In genomic region chr14:77026930-77027537, GRCh38 we compare ENCODE assay signal across 8 cellular contexts. TPM values are rescaled to one million over a fixed set of nuclear protein-coding genes. Genes with fewer than 3 reads are reported as not detected.
A peak's percentile ranks its signal among the peaks of the same experiment; 100 is the strongest.
DNase-seq lines count a peak whose midpoint lies in the region; ATAC-seq and TF ChIP-seq lines count a peak whose summit lies in the region.

No MANE protein-coding gene starts in this region.

- no peaks in the 10 kb centered on the region for H3K9me3 Mint-ChIP-seq in activated naive CD4-positive, alpha-beta T cell treated with anti-CD3 and anti-CD28 coated beads for 36 hours
- H3K9me3 Mint-ChIP-seq in glutamatergic neuron (ENCODE audit: unreplicated experiment) (peaks cover 21% of the 10 kb centered on the region), progenitor cell of endocrine pancreas (ENCODE audit: low read depth) (no peaks in the 10 kb centered on the region)

- no peak for TF ChIP-seq CTCF in glutamatergic neuron (IDR thresholded peaks at IDR 0.05; ENCODE audit: partially characterized antibody, unreplicated experiment)
- no peak for TF ChIP-seq CTCF in progenitor cell of endocrine pancreas (IDR thresholded peaks at IDR 0.05; ENCODE audit: unreplicated experiment)

- no peak for ATAC-seq in HG03095 (IDR thresholded peaks at IDR 0.05; ENCODE audit: unreplicated experiment)

- peaks cover 65% of the 10 kb centered on the region for H3K4me1 Mint-ChIP-seq in activated naive CD4-positive, alpha-beta T cell treated with anti-CD3 and anti-CD28 coated beads for 36 hours (ENCODE audit: low read depth)
- H3K4me1 Mint-ChIP-seq in glutamatergic neuron (ENCODE audit: low read depth, unreplicated experiment) (peaks cover 44% of the 10 kb centered on the region), progenitor cell of endocrine pancreas (ENCODE audit: low read depth) (peaks cover 45% of the 10 kb centered on the region)

- peak; percentile 75 for DNase-seq in ELR (ENCODE audit: low read depth)
- DNase-seq in HCEC 1CT, result peak; percentile 62
- peak; percentile 61 for DNase-seq in OCI-M1 (lab: John Stamatoyannopoulos, UW)
- DNase-seq in activated naive CD4-positive, alpha-beta T cell treated with anti-CD3 and anti-CD28 coated beads for 36 hours, result peak; percentile 54
- DNase-seq in glutamatergic neuron, result peak; percentile 69
- DNase-seq in progenitor cell of endocrine pancreas (ENCODE audit: low spot score, unreplicated experiment), result peak; percentile 32
- DNase-seq in NCI-H1436 treated with DMSO at 0.1 percent for 48 hours (lab: John Stamatoyannopoulos, UW), result no peak

- CTCF ChIA-PET in activated naive CD4-positive, alpha-beta T cell treated with anti-CD3 and anti-CD28 coated beads for 36 hours (lab: Charles Lee), result interaction anchor here (1.1 to 7.5 kb wide), 6 partner anchors 24 to 151 kb away, joined by 3 to 60 read pairs (median 7); no protein-coding TSS in a partner anchor

- no peak overlapping the region for H3K27ac Mint-ChIP-seq in activated naive CD4-positive, alpha-beta T cell treated with anti-CD3 and anti-CD28 coated beads for 36 hours
- H3K27ac Mint-ChIP-seq in glutamatergic neuron (ENCODE audit: unreplicated experiment) (no peak overlapping the region), progenitor cell of endocrine pancreas (no peak overlapping the region)

- H3K4me3 Mint-ChIP-seq in activated naive CD4-positive, alpha-beta T cell treated with anti-CD3 and anti-CD28 coated beads for 36 hours, result peak overlapping the region; percentile 82
- no peak overlapping the region for H3K4me3 Mint-ChIP-seq in glutamatergic neuron (ENCODE audit: unreplicated experiment)
- peak overlapping the region; percentile 83 for H3K4me3 Mint-ChIP-seq in progenitor cell of endocrine pancreas (ENCODE audit: low read depth)

- no peaks in the 10 kb centered on the region for H3K27me3 Mint-ChIP-seq in activated naive CD4-positive, alpha-beta T cell treated with anti-CD3 and anti-CD28 coated beads for 36 hours (ENCODE audit: low read depth)
- H3K27me3 Mint-ChIP-seq in glutamatergic neuron (ENCODE audit: unreplicated experiment) (peaks cover 13% of the 10 kb centered on the region), progenitor cell of endocrine pancreas (no peaks in the 10 kb centered on the region)

- intact Hi-C loops in activated naive CD4-positive, alpha-beta T cell treated with anti-CD3 and anti-CD28 coated beads for 36 hours (cut with micrococcal nuclease), result no loop called here

- H3K36me3 Mint-ChIP-seq in activated naive CD4-positive, alpha-beta T cell treated with anti-CD3 and anti-CD28 coated beads for 36 hours (ENCODE audit: low read depth), result peaks cover 26% of the 10 kb centered on the region
- H3K36me3 Mint-ChIP-seq in glutamatergic neuron (ENCODE audit: unreplicated experiment), result no peaks in the 10 kb centered on the region
- H3K36me3 Mint-ChIP-seq in progenitor cell of endocrine pancreas (ENCODE audit: insufficient read depth), result peaks cover 3% of the 10 kb centered on the region

RNA-seq across cellular contexts. Expression of gene IRF2BPL, which starts 1.5 kb away (rescaled TPM):
- 10 to 100 TPM; 34.8 to 35.2 TPM for total RNA-seq in activated naive CD4-positive, alpha-beta T cell treated with anti-CD3 and anti-CD28 coated beads for 36 hours
- total RNA-seq in glutamatergic neuron (ENCODE audit: unreplicated experiment) (23.3 TPM), progenitor cell of endocrine pancreas (51.1 and 56.2 TPM in 2 replicates)
